In genomic region chr6:100892116-100892515, GRCh38 we compare ENCODE assay signal across 17 cellular contexts. TPM values are rescaled to one million over a fixed set of nuclear protein-coding genes. Genes with fewer than 3 reads are reported as not detected.
DNase-seq lines count a peak whose midpoint lies in the region; ATAC-seq and TF ChIP-seq lines count a peak whose summit lies in the region.
"Had no signal": no experiment of that assay in that cellular context is flagged by ENCODE, and none has a peak within 500 bp of the region (broad histone marks: within the 10 kb centered on the region; RNA-seq: fewer than 3 reads in every experiment).

No MANE protein-coding gene starts in this region.

- H2AK5ac ChIP-seq in mesenchymal stem cell (ENCODE audit: low read length, severe bottlenecking), result no peak overlapping the region

- H3K23ac ChIP-seq in mesenchymal stem cell (ENCODE audit: low read length in 2 of 2), result no peak overlapping the region

- H3K14ac ChIP-seq in mesenchymal stem cell (ENCODE audit: low read length in 2 of 2), result no peak overlapping the region

- peak overlapping the region; percentile 49 for H2BK120ac ChIP-seq in mesenchymal stem cell (ENCODE audit: low read depth, low read length)

- H4K91ac ChIP-seq in mesenchymal stem cell (ENCODE audit: low read length), result peak overlapping the region; percentile 50

- H3K27me3 Mint-ChIP-seq in GM23338 (ENCODE audit: insufficient read depth, low read depth, poor library complexity) (no peaks in the 10 kb centered on the region), endodermal cell (ENCODE audit: insufficient read depth) (no peaks in the 10 kb centered on the region)

- no peak overlapping the region for H3K18ac ChIP-seq in mesenchymal stem cell (ENCODE audit: low read depth in 1 of 2, low read length in 2 of 2)

- H2BK5ac ChIP-seq in mesenchymal stem cell (ENCODE audit: low read depth, low read length, poor library complexity, severe bottlenecking), result no peak overlapping the region

- H3K9me3 ChIP-seq in SK-N-MC (ENCODE audit: low read depth, low read length), result peaks cover 4% of the 10 kb centered on the region; the same call in 1 of the 2 replicates
- H3K9me3 ChIP-seq in endodermal cell (ENCODE audit: control insufficient read depth, low read length), result peaks cover 7% of the 10 kb centered on the region
- H3K9me3 ChIP-seq in mesenchymal stem cell (ENCODE audit: control insufficient read depth, low read length), result no peaks in the 10 kb centered on the region
- H3K9me3 ChIP-seq in left ventricle myocardium inferior (replicated peaks), result no peaks in the 10 kb centered on the region
- H3K9me3 ChIP-seq: BLaER1 had no signal

- no peak overlapping the region for H2BK15ac ChIP-seq in mesenchymal stem cell (ENCODE audit: low read depth, poor library complexity, severe bottlenecking)

- DNase-seq in GM23338 (ENCODE audit: low spot score) (peak; percentile 52), SK-N-MC (ENCODE audit: low read depth, low spot score) (no peak), endodermal cell (peak; percentile 80), mesenchymal stem cell (no peak), dermis blood vessel endothelial cell (no peak), glomerular visceral epithelial cell (ENCODE audit: extremely low spot score) (no peak), left ventricle myocardium inferior (no peak)
- DNase-seq: CD8-positive, alpha-beta T cell; DMS53; KBM-7; NCI-H1105 treated with DMSO at 0.1 percent for 48 hours; NCI-H1694; NCI-H748 treated with DMSO at 0.1 percent for 48 hours; SHP77 had no signal

- TF ChIP-seq CTCF in GM23338 (conservative IDR thresholded peaks at IDR 0.05; ENCODE audit: low read depth in 2 of 2) (no peak), endodermal cell (conservative IDR thresholded peaks at IDR 0.05) (no peak), left ventricle myocardium inferior (IDR thresholded peaks at IDR 0.05; ENCODE audit: borderline replicate concordance) (no peak)

- no peaks in the 10 kb centered on the region for H3K27me3 ChIP-seq in GM23338 (ENCODE audit: insufficient read depth)
- H3K27me3 ChIP-seq in endodermal cell (ENCODE audit: control insufficient read depth, insufficient read depth, low read length, poor library complexity, severe bottlenecking), result no peaks in the 10 kb centered on the region
- no peaks in the 10 kb centered on the region for H3K27me3 ChIP-seq in mesenchymal stem cell (ENCODE audit: control insufficient read depth in 1 of 2, insufficient read depth in 1 of 2, low read length in 2 of 2)
- no peaks in the 10 kb centered on the region for H3K27me3 ChIP-seq in left ventricle myocardium inferior (ENCODE audit: low read depth)
- H3K27me3 ChIP-seq: BLaER1 had no signal

- H3K4me1 ChIP-seq in GM23338 (ENCODE audit: insufficient read depth) (peaks cover 22% of the 10 kb centered on the region), endodermal cell (ENCODE audit: control insufficient read depth, insufficient read depth, low read length) (peaks cover 4% of the 10 kb centered on the region), mesenchymal stem cell (ENCODE audit: control insufficient read depth, insufficient read depth, low read depth, low read length) (peaks cover 2% of the 10 kb centered on the region), left ventricle myocardium inferior (no peaks in the 10 kb centered on the region)
- H3K4me1 ChIP-seq: BLaER1 had no signal

- H3K9me3 Mint-ChIP-seq in GM23338 (peaks cover 26% of the 10 kb centered on the region), endodermal cell (peaks cover 24% of the 10 kb centered on the region)
- H3K9me3 Mint-ChIP-seq: CD8-positive, alpha-beta T cell had no signal

- H3K79me2 ChIP-seq in GM23338 (replicated peaks; ENCODE audit: insufficient read depth), result no peaks in the 10 kb centered on the region

- H3K27ac Mint-ChIP-seq in GM23338 (peak overlapping the region; percentile 88), endodermal cell (peak overlapping the region; percentile 65)
- H3K27ac Mint-ChIP-seq: CD8-positive, alpha-beta T cell had no signal

- H2BK12ac ChIP-seq in mesenchymal stem cell (ENCODE audit: low read length in 2 of 2), result no peak overlapping the region

- H3K36me3 Mint-ChIP-seq in GM23338 (ENCODE audit: low read depth) (peaks cover 22% of the 10 kb centered on the region), endodermal cell (ENCODE audit: low read depth) (peaks cover 4% of the 10 kb centered on the region)
- H3K36me3 Mint-ChIP-seq: CD8-positive, alpha-beta T cell had no signal

- 0 out of 2 replicates have a peak, but pooled peaks cover 2% of the 10 kb centered on the region for H3F3A ChIP-seq in GM23338 (replicated peaks; ENCODE audit: low read depth)

- H3K4me3 ChIP-seq in GM23338 (no peak overlapping the region), SK-N-MC (no peak overlapping the region), endodermal cell (ENCODE audit: low read length) (no peak overlapping the region), mesenchymal stem cell (ENCODE audit: insufficient read depth in 1 of 2, low read depth in 1 of 2, low read length in 2 of 2) (no peak overlapping the region), left ventricle myocardium inferior (no peak overlapping the region)
- H3K4me3 ChIP-seq: BLaER1 had no signal

- 46 to 67% methylated on average over 2 to 3 of the region's 3 CpGs for WGBS in endodermal cell (ENCODE audit: insufficient coverage in 1 of 2, insufficient read length in 1 of 2), 2 experiments
- WGBS in mesenchymal stem cell, result 66% methylated on average over 3 of the region's 3 CpGs

- H3K27ac ChIP-seq in GM23338 (ENCODE audit: low read depth) (peak overlapping the region; percentile 78), SK-N-MC (peak overlapping the region; percentile 19; the same call in 1 of the 2 replicates), endodermal cell (ENCODE audit: low read depth, low read length) (no peak overlapping the region), mesenchymal stem cell (ENCODE audit: low read length, poor library complexity, severe bottlenecking) (no peak overlapping the region), left ventricle myocardium inferior (replicated peaks) (no peak overlapping the region)
- H3K27ac ChIP-seq: BLaER1 had no signal

- H3K4ac ChIP-seq in mesenchymal stem cell (ENCODE audit: low read depth in 1 of 2, low read length in 2 of 2), result no peak overlapping the region

- H3K4me2 ChIP-seq in GM23338 (peak overlapping the region; percentile 55), mesenchymal stem cell (ENCODE audit: low read length, poor library complexity, severe bottlenecking) (no peak overlapping the region)
- H3K4me2 ChIP-seq: BLaER1 had no signal

- H2AFZ ChIP-seq in GM23338, result no peak overlapping the region
- no peak overlapping the region for H2AFZ ChIP-seq in mesenchymal stem cell (ENCODE audit: low read depth, low read length)

- no peak overlapping the region for H3K4me3 Mint-ChIP-seq in GM23338
- no peak overlapping the region for H3K4me3 Mint-ChIP-seq in endodermal cell
- H3K4me3 Mint-ChIP-seq: CD8-positive, alpha-beta T cell had no signal

- no peaks in the 10 kb centered on the region for H3K79me1 ChIP-seq in mesenchymal stem cell (replicated peaks; ENCODE audit: low read length, poor library complexity, severe bottlenecking)

- intact Hi-C loops in left ventricle myocardium inferior (cut with micrococcal nuclease), result no loop called here

- no peaks in the 10 kb centered on the region for H4K20me1 ChIP-seq in GM23338 (replicated peaks; ENCODE audit: insufficient read depth)
- H4K20me1 ChIP-seq: BLaER1 had no signal

- 0 out of 2 replicates have a peak, but pooled peaks cover 10% of the 10 kb centered on the region for H3K36me3 ChIP-seq in GM23338 (ENCODE audit: insufficient read depth)
- H3K36me3 ChIP-seq in SK-N-MC (ENCODE audit: insufficient read depth, low read length), result no peaks in the 10 kb centered on the region
- H3K36me3 ChIP-seq in endodermal cell (ENCODE audit: control insufficient read depth, insufficient read depth, low read length), result no peaks in the 10 kb centered on the region
- no peaks in the 10 kb centered on the region for H3K36me3 ChIP-seq in mesenchymal stem cell (ENCODE audit: control insufficient read depth in 1 of 2, insufficient read depth in 2 of 2, low read depth in 1 of 2, low read length in 2 of 2)
- H3K36me3 ChIP-seq in left ventricle myocardium inferior, result no peaks in the 10 kb centered on the region
- H3K36me3 ChIP-seq: BLaER1 had no signal

- H3K4me1 Mint-ChIP-seq in GM23338, result peaks cover 18% of the 10 kb centered on the region; the same call in 2 of the 3 replicates
- peaks cover 21% of the 10 kb centered on the region for H3K4me1 Mint-ChIP-seq in endodermal cell

- ATAC-seq in GM23338, result peak; percentile 91
- ATAC-seq in GM19023 (IDR thresholded peaks at IDR 0.05; ENCODE audit: unreplicated experiment), result no peak
- ATAC-seq: CD8-positive, alpha-beta T cell; HCT116 had no signal

- H3K9ac ChIP-seq in SK-N-MC (ENCODE audit: insufficient read length) (no peak overlapping the region), endodermal cell (ENCODE audit: extremely low read depth, low read length, poor library complexity, severe bottlenecking) (no peak overlapping the region), mesenchymal stem cell (ENCODE audit: low read length) (no peak overlapping the region)
- H3K9ac ChIP-seq: BLaER1 had no signal

- no peaks in the 10 kb centered on the region; the same call in 1 of the 2 replicates for H3K9me2 ChIP-seq in GM23338 (ENCODE audit: insufficient read depth)

- peak overlapping the region; percentile 75 for H4K8ac ChIP-seq in mesenchymal stem cell (ENCODE audit: low read length)

TF ChIP-seq in GM23338, 12 proteins besides CTCF, POLR2A, EP300 and RAD21 (continues in another document):
- TF ChIP-seq CREB1 (CRISPR knock-in tag; IDR thresholded peaks at IDR 0.05; ENCODE audit: low read depth) (no peak), EZH2phosphoT487 (IDR thresholded peaks at IDR 0.05; ENCODE audit: unreplicated experiment) (no peak), ZNF331 (CRISPR knock-in tag; IDR thresholded peaks at IDR 0.05; ENCODE audit: low read depth) (no peak), JUNB (IDR thresholded peaks at IDR 0.05; ENCODE audit: unreplicated experiment) (no peak)

RNA-seq across cellular contexts. Expression of gene ASCC3, which starts 11.0 kb away (rescaled TPM):
- 92.9 and 95.9 TPM in 2 replicates for total RNA-seq in GM23338 (2014; rRNA removed; shearing (Covaris generic))
- 96.7 and 129 TPM in 2 replicates for polyA plus RNA-seq in GM23338 (2016; fragmentation: Nextera tagmentation; extraction: Ambion mirVana)
- total RNA-seq in endodermal cell (10 to 100 TPM; 40.0 to 41.1 TPM), dermis blood vessel endothelial cell (76.7 and 89.7 TPM in 2 replicates), left ventricle myocardium inferior (16.7 TPM)
- 31.0 TPM for polyA plus RNA-seq in endodermal cell (2013, experiment 1 of 2)
- 29.4 TPM for polyA plus RNA-seq in endodermal cell (2013, experiment 2 of 2)
- 31.4 TPM for polyA plus RNA-seq in mesenchymal stem cell (2013, experiment 1 of 2)
- polyA plus RNA-seq in mesenchymal stem cell (2013, experiment 2 of 2), result 31.2 TPM

Comparison
In these comparisons a context has a peak if more than half of its experiments do, and no peak if none do; other contexts are left out.
1. DNase-seq: peak in GM23338 (single experiment) and endodermal cell (single experiment); none in SK-N-MC (single experiment), mesenchymal stem cell (single experiment), dermis blood vessel endothelial cell (single experiment), glomerular visceral epithelial cell (single experiment) and left ventricle myocardium inferior (single experiment).
2. H3K27ac ChIP-seq: peak in GM23338 (single experiment) and SK-N-MC (single experiment); none in endodermal cell (single experiment), mesenchymal stem cell (single experiment) and left ventricle myocardium inferior (single experiment).